Comparison of ENCODE assay signal across 19 cellular contexts in the genomic region with DNA sequence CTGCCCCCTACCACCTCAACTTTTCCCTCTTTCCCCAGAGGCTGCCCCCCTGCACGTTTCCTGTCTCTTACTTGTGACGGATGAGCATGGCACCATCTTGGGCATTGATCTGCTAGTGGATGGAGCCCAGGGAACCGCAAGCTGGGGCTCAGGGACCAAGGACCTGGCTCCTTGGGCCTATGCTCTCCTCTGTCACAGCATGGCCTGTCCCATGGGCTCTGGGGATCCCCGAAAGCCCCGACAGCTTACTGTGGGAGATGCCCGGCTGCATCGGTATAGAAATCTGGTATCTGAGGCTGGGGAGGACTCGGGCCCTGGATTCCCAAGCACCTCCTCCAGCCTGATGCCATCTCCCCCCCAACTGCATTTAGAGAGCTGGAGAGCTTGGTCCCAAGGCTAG. TPM values are rescaled to one million over a fixed set of nuclear protein-coding genes. Genes with fewer than 3 reads are reported as not detected.
"Had no signal": no experiment of that assay in that cellular context is flagged by ENCODE, and none has a peak within 500 bp of the region (broad histone marks: within the 10 kb centered on the region; RNA-seq: fewer than 3 reads in every experiment).

No MANE protein-coding gene starts in this region.

- H3K4me3 Mint-ChIP-seq: WTC11 had no signal

- H3K27ac ChIP-seq: adrenal gland, coronary artery, heart right ventricle, psoas muscle, sigmoid colon, SJSA1, upper lobe of left lung had no signal

- H3K27me3 ChIP-seq: upper lobe of left lung had no signal

- H3K36me3 ChIP-seq: adrenal gland, heart right ventricle, sigmoid colon, upper lobe of left lung had no signal

- H3K36me3 Mint-ChIP-seq: WTC11 had no signal

- H3K27ac Mint-ChIP-seq: WTC11 had no signal

- H3K9me3 ChIP-seq: adrenal gland, heart right ventricle, psoas muscle, sigmoid colon, upper lobe of left lung had no signal

- H3K9me3 Mint-ChIP-seq: WTC11 had no signal

- DNase-seq: activated naive CD4-positive, alpha-beta T cell; activated T-cell treated with anti-CD3 and anti-CD28 coated beads, Interleukin-2, amount 50 U/mL, for 48 hours; adrenal gland; caudate nucleus; effector CD4-positive, alpha-beta T cell; heart right ventricle; left ventricle myocardium superior; occipital lobe; psoas muscle; sigmoid colon; stimulated activated CD4-positive, alpha-beta T cell treated with anti-CD3 and anti-CD28 coated beads, Interleukin-2, amount 100 ng/mL, for 48 hours; stimulated activated naive CD4-positive, alpha-beta T cell treated with Interleukin-2 at 50 U/mL for 16 hours; upper lobe of left lung had no signal

- ATAC-seq: heart right ventricle, left ventricle myocardium superior, psoas muscle, WTC11 had no signal

- H3K4me3 ChIP-seq: adrenal gland, coronary artery, heart right ventricle, psoas muscle, sigmoid colon, SJSA1, upper lobe of left lung had no signal

RNA-seq across cellular contexts. Expression of a gene that starts 1.8 kb away (rescaled TPM):
- total RNA-seq: SJSA1 had no signal

RNA-seq across cellular contexts. Expression of a gene that starts 1.9 kb away (rescaled TPM):
- total RNA-seq: frontal cortex, SJSA1 had no signal

RNA-seq across cellular contexts. Expression of a gene that starts 30.1 kb away (rescaled TPM):
- total RNA-seq: fibroblast of lung, frontal cortex, heart right ventricle, left ventricle myocardium superior, mesenteric fat pad, occipital lobe, psoas muscle, sigmoid colon, SJSA1, upper lobe of left lung, WTC11 had no signal
